Comparison of ENCODE assay signal across 1 cellular context in genomic region chr14:104600141-104600643, GRCh38.
TF ChIP-seq lines count a peak whose summit lies in the region.

No MANE protein-coding gene starts in this region.

TF ChIP-seq in SK-N-SH, 30 proteins besides CTCF, POLR2A, EP300 and RAD21 (continued from another document):
- no peak for TF ChIP-seq REST (IDR thresholded peaks at IDR 0.05; ENCODE audit: low read depth, low read length)
- no peak for TF ChIP-seq NFIC (IDR thresholded peaks at IDR 0.05; ENCODE audit: borderline replicate concordance)
- no peak for TF ChIP-seq EZH2phosphoT487 (IDR thresholded peaks at IDR 0.05; ENCODE audit: borderline replicate concordance, low read depth)
- TF ChIP-seq FOSL2 (IDR thresholded peaks at IDR 0.05; ENCODE audit: borderline replicate concordance, low read depth), result no peak
